ENCODE assay signal across 1 cellular context in genomic region chr2:241609859-241610793, GRCh38.
A peak's percentile ranks its signal among the peaks of the same experiment; 100 is the strongest.
TF ChIP-seq lines count a peak whose summit lies in the region.

No MANE protein-coding gene starts in this region.

TF ChIP-seq in HepG2, 621 proteins besides CTCF, POLR2A, EP300 and RAD21 (continued from another document and continues in another):
- TF ChIP-seq UBTF (CRISPR knock-in tag; IDR thresholded peaks at IDR 0.05) (peak; percentile 97), ZBTB1 (CRISPR knock-in tag; IDR thresholded peaks at IDR 0.05; ENCODE audit: borderline replicate concordance) (no peak), KLF12 (CRISPR knock-in tag; IDR thresholded peaks at IDR 0.05; ENCODE audit: borderline replicate concordance) (peak; percentile 95), ZNF75D (CRISPR knock-in tag; IDR thresholded peaks at IDR 0.05; ENCODE audit: borderline replicate concordance) (no peak), MXI1 (IDR thresholded peaks at IDR 0.05; ENCODE audit: borderline replicate concordance, low read depth, low read length) (peak; percentile 96; the same call in 2 of the 3 replicates), KLF6 (CRISPR knock-in tag; IDR thresholded peaks at IDR 0.05) (peak; percentile 94), POGK (CRISPR knock-in tag; conservative IDR thresholded peaks at IDR 0.05) (peak; percentile 89), NCOA1 (CRISPR knock-in tag; IDR thresholded peaks at IDR 0.05) (no peak), AKNA (CRISPR knock-in tag; IDR thresholded peaks at IDR 0.05; ENCODE audit: borderline replicate concordance) (no peak), HNRNPK (IDR thresholded peaks at IDR 0.05; ENCODE audit: low read depth, low read length, poor library complexity, severe bottlenecking) (peak; percentile 83), TFDP1 (CRISPR knock-in tag; IDR thresholded peaks at IDR 0.05; ENCODE audit: borderline replicate concordance) (peak; percentile 84; the same call in 1 of the 2 replicates), CBX5 (CRISPR knock-in tag; IDR thresholded peaks at IDR 0.05; ENCODE audit: borderline replicate concordance) (peak; percentile 57; the same call in 1 of the 2 replicates), ATF3 (CRISPR knock-in tag; IDR thresholded peaks at IDR 0.05) (peak; percentile 48), MEIS2 (CRISPR knock-in tag; IDR thresholded peaks at IDR 0.05) (peak; percentile 74), MXD1 (CRISPR knock-in tag; IDR thresholded peaks at IDR 0.05) (peak; percentile 85), ZSCAN25 (CRISPR knock-in tag; IDR thresholded peaks at IDR 0.05) (peak; percentile 78; the same call in 1 of the 2 replicates), ARID4A (CRISPR knock-in tag; IDR thresholded peaks at IDR 0.05; ENCODE audit: borderline replicate concordance) (peak; percentile 95), SMC3 (IDR thresholded peaks at IDR 0.05; ENCODE audit: low read length) (peak; percentile 16; the same call in 1 of the 2 replicates), ARID2 (CRISPR knock-in tag; IDR thresholded peaks at IDR 0.05; ENCODE audit: borderline replicate concordance) (peak; percentile 90), SRSF1 (optimal IDR thresholded peaks at IDR 0.05; ENCODE audit: low read depth, low read length) (peak; percentile 48), SOX13 (IDR thresholded peaks at IDR 0.05) (no peak), SOX13 (CRISPR knock-in tag; conservative IDR thresholded peaks at IDR 0.05 in 1 of 2, IDR thresholded peaks at IDR 0.05 in 1 of 2) (peak in 1 of 2 experiments; percentile 55; a peak in 2 of 4 replicates), NFIC (IDR thresholded peaks at IDR 0.05; ENCODE audit: low read length) (no peak), RBFOX2 (IDR thresholded peaks at IDR 0.05; ENCODE audit: low read depth, low read length) (peak; percentile 93), MIER2 (CRISPR knock-in tag; IDR thresholded peaks at IDR 0.05) (peak; percentile 28; the same call in 1 of the 2 replicates), ZSCAN9 (CRISPR knock-in tag; IDR thresholded peaks at IDR 0.05; ENCODE audit: borderline replicate concordance) (peak; percentile 67; the same call in 1 of the 2 replicates), HES4 (CRISPR knock-in tag; IDR thresholded peaks at IDR 0.05; ENCODE audit: borderline replicate concordance) (peak; percentile 84), ZFP36 (IDR thresholded peaks at IDR 0.05; ENCODE audit: borderline replicate concordance, low read depth, low read length, partially characterized antibody) (no peak), MAZ (IDR thresholded peaks at IDR 0.05; ENCODE audit: borderline replicate concordance, low read depth, low read length) (peak; percentile 94), MAZ (CRISPR knock-in tag; IDR thresholded peaks at IDR 0.05; ENCODE audit: low read depth) (peak; percentile 100), FOXM1 (CRISPR knock-in tag; IDR thresholded peaks at IDR 0.05) (no peak), ZNF232 (CRISPR knock-in tag; IDR thresholded peaks at IDR 0.05; ENCODE audit: borderline replicate concordance) (no peak), CBX1 (IDR thresholded peaks at IDR 0.05; ENCODE audit: low read depth) (peak; percentile 25), ZNF44 (CRISPR knock-in tag; IDR thresholded peaks at IDR 0.05) (no peak), PATZ1 (CRISPR knock-in tag; IDR thresholded peaks at IDR 0.05) (peak; percentile 94), AGO1 (IDR thresholded peaks at IDR 0.05; ENCODE audit: low read depth, low read length, poor library complexity, severe bottlenecking) (peak; percentile 40), ZNF773 (CRISPR knock-in tag; IDR thresholded peaks at IDR 0.05; ENCODE audit: borderline replicate concordance) (peak; percentile 46; the same call in 1 of the 2 replicates), ZSCAN31 (CRISPR knock-in tag; IDR thresholded peaks at IDR 0.05; ENCODE audit: low read depth) (peak; percentile 96), TARDBP (CRISPR knock-in tag; IDR thresholded peaks at IDR 0.05) (peak; percentile 96), ZSCAN5A (CRISPR knock-in tag; IDR thresholded peaks at IDR 0.05; ENCODE audit: borderline replicate concordance) (peak; percentile 79; the same call in 1 of the 2 replicates), BRF2 (CRISPR knock-in tag; IDR thresholded peaks at IDR 0.05) (peak; percentile 93)
